In genomic region chr2:221262651-221263050, GRCh38 we compare ENCODE assay signal across 30 cellular contexts.
"Had no signal": no experiment of that assay in that cellular context is flagged by ENCODE, and none has a peak within 500 bp of the region (broad histone marks: within the 10 kb centered on the region; RNA-seq: fewer than 3 reads in every experiment).

No MANE protein-coding gene starts in this region.

- ATAC-seq: activated CD4-positive, alpha-beta T cell treated with anti-CD3 and anti-CD28 coated beads for 36 hours; activated CD4-positive, CD25-positive, alpha-beta regulatory T cell treated with anti-CD3 and anti-CD28 coated beads, Interleukin-2, amount 50 U/mL, for 24 hours; activated CD8-positive, alpha-beta T cell treated with anti-CD3 and anti-CD28 coated beads, Interleukin-2, amount 10 ng/mL, durations not matched to agents 7 days and 5 days; Panc1 had no signal

- H3K36me3 ChIP-seq: ascending aorta, cardiac muscle cell, MG63, SJCRH30 had no signal

- H3K36me3 Mint-ChIP-seq: activated naive CD4-positive, alpha-beta T cell treated with anti-CD3 and anti-CD28 coated beads, Interleukin-2, amount 50 U/mL, for 24 hours; activated naive CD8-positive, alpha-beta T cell treated with anti-CD3 and anti-CD28 coated beads, Interleukin-2, amount 10 ng/mL, durations not matched to agents 7 days and 5 days had no signal

- H3K27me3 Mint-ChIP-seq: activated CD4-positive, alpha-beta T cell treated with anti-CD3 and anti-CD28 coated beads for 36 hours; activated CD4-positive, alpha-beta T cell treated with anti-CD3 and anti-CD28 coated beads, Interleukin-2, amount 10 ng/mL, durations not matched to agents 7 days and 5 days; activated naive CD8-positive, alpha-beta T cell treated with anti-CD3 and anti-CD28 coated beads, Interleukin-2, amount 10 ng/mL, durations not matched to agents 7 days and 5 days; activated T-cell treated with anti-CD3 and anti-CD28 coated beads, Interleukin-2, amount 50 U/mL, for 24 hours had no signal

- H3K4me1 Mint-ChIP-seq: activated CD4-positive, alpha-beta T cell treated with anti-CD3 and anti-CD28 coated beads for 36 hours; activated CD4-positive, alpha-beta T cell treated with anti-CD3 and anti-CD28 coated beads, Interleukin-2, amount 10 ng/mL, durations not matched to agents 7 days and 5 days; activated naive CD4-positive, alpha-beta T cell treated with anti-CD3 and anti-CD28 coated beads, Interleukin-2, amount 50 U/mL, for 24 hours; activated naive CD8-positive, alpha-beta T cell treated with anti-CD3 and anti-CD28 coated beads, Interleukin-2, amount 10 ng/mL, durations not matched to agents 7 days and 5 days; central memory CD8-positive, alpha-beta T cell had no signal

- H3K9me3 ChIP-seq: ascending aorta, MG63, SJCRH30 had no signal

- H3K4me3 ChIP-seq: ascending aorta, cardiac muscle cell, MG63, SJCRH30, SK-N-MC had no signal

- H3K27ac Mint-ChIP-seq: activated CD4-positive, alpha-beta T cell treated with anti-CD3 and anti-CD28 coated beads for 36 hours; activated CD4-positive, alpha-beta T cell treated with anti-CD3 and anti-CD28 coated beads, Interleukin-2, amount 10 ng/mL, durations not matched to agents 7 days and 5 days; activated CD8-positive, alpha-beta T cell treated with anti-CD3 and anti-CD28 coated beads, Interleukin-2, amount 10 ng/mL, durations not matched to agents 7 days and 5 days; activated naive CD4-positive, alpha-beta T cell treated with anti-CD3 and anti-CD28 coated beads, Interleukin-2, amount 50 U/mL, for 24 hours; activated naive CD8-positive, alpha-beta T cell treated with anti-CD3 and anti-CD28 coated beads, Interleukin-2, amount 10 ng/mL, durations not matched to agents 7 days and 5 days; activated T-cell treated with anti-CD3 and anti-CD28 coated beads, Interleukin-2, amount 50 U/mL, for 24 hours; activated T-helper 2 cell treated with anti-CD3 and anti-CD28 coated beads, Interferon-gamma antibody, Interleukin-2, Interleukin-4, amounts not matched to agents 10 μg/mL and 5 μg/mL and 100 μg/mL, durations not matched to agents 14 hours and 24 hours and 36 hours; T-helper 1 cell treated with Interleukin-12 subunit alpha and Interleukin-12 subunit beta and Interleukin-4 antibody, amounts not matched to agents 30 μg/mL and 1 μg/mL, for 36 hours; T-helper 2 cell treated with Interferon-gamma antibody and Interleukin-4, amounts not matched to agents 5 μg/mL and 100 μg/mL, for 36 hours had no signal

- H3K9me3 Mint-ChIP-seq: activated CD4-positive, alpha-beta T cell treated with anti-CD3 and anti-CD28 coated beads, Interleukin-2, amount 10 ng/mL, durations not matched to agents 7 days and 5 days; activated naive CD4-positive, alpha-beta T cell treated with anti-CD3 and anti-CD28 coated beads, Interleukin-2, amount 50 U/mL, for 24 hours; activated T-cell treated with anti-CD3 and anti-CD28 coated beads, Interleukin-2, amount 50 U/mL, for 24 hours; activated T-helper 2 cell treated with anti-CD3 and anti-CD28 coated beads, Interferon-gamma antibody, Interleukin-2, Interleukin-4, amounts not matched to agents 10 μg/mL and 5 μg/mL and 100 μg/mL, durations not matched to agents 14 hours and 24 hours and 36 hours; central memory CD8-positive, alpha-beta T cell; T-helper 1 cell treated with Interleukin-12 subunit alpha and Interleukin-12 subunit beta and Interleukin-4 antibody, amounts not matched to agents 30 μg/mL and 1 μg/mL, for 36 hours; T-helper 2 cell treated with Interferon-gamma antibody and Interleukin-4, amounts not matched to agents 5 μg/mL and 100 μg/mL, for 36 hours had no signal

- DNase-seq: activated CD4-positive, alpha-beta T cell treated with anti-CD3 and anti-CD28 coated beads for 36 hours; activated CD4-positive, alpha-beta T cell treated with anti-CD3 and anti-CD28 coated beads, Interleukin-2, amount 10 ng/mL, durations not matched to agents 7 days and 5 days; activated CD4-positive, alpha-beta T cell treated with anti-CD3 and anti-CD28 coated beads, Interleukin-2, amount 50 U/mL, for 48 hours; activated CD8-positive, alpha-beta T cell treated with anti-CD3 and anti-CD28 coated beads, Interleukin-2, amount 10 ng/mL, durations not matched to agents 7 days and 5 days; activated gamma-delta T cell; activated naive CD4-positive, alpha-beta T cell treated with Interleukin-2 at 50 U/mL for 16 hours; activated naive CD8-positive, alpha-beta T cell treated with anti-CD3 and anti-CD28 coated beads, Interleukin-2, amount 10 ng/mL, durations not matched to agents 7 days and 5 days; activated T-cell treated with anti-CD3 and anti-CD28 coated beads, Interleukin-2, amount 50 U/mL, for 24 hours; amygdala; Karpas-422; MG63; MV-4-11; NCI-H1092; NCI-H1436 treated with DMSO at 0.1 percent for 48 hours; NCI-H1694 treated with DMSO at 0.1 percent for 48 hours; NCI-H2029; NCI-H345; NCI-H524 treated with DMSO at 0.1 percent for 48 hours; SHP77; SJCRH30 had no signal

- H3K4me3 Mint-ChIP-seq: activated CD4-positive, alpha-beta T cell treated with anti-CD3 and anti-CD28 coated beads for 36 hours; activated CD4-positive, alpha-beta T cell treated with anti-CD3 and anti-CD28 coated beads, Interleukin-2, amount 10 ng/mL, durations not matched to agents 7 days and 5 days; activated CD8-positive, alpha-beta T cell treated with anti-CD3 and anti-CD28 coated beads, Interleukin-2, amount 10 ng/mL, durations not matched to agents 7 days and 5 days; activated naive CD4-positive, alpha-beta T cell treated with anti-CD3 and anti-CD28 coated beads, Interleukin-2, amount 50 U/mL, for 24 hours; activated naive CD8-positive, alpha-beta T cell treated with anti-CD3 and anti-CD28 coated beads, Interleukin-2, amount 10 ng/mL, durations not matched to agents 7 days and 5 days; activated T-cell treated with anti-CD3 and anti-CD28 coated beads, Interleukin-2, amount 50 U/mL, for 24 hours; central memory CD8-positive, alpha-beta T cell; T-helper 1 cell treated with Interleukin-12 subunit alpha and Interleukin-12 subunit beta and Interleukin-4 antibody, amounts not matched to agents 30 μg/mL and 1 μg/mL, for 36 hours; T-helper 2 cell treated with Interferon-gamma antibody and Interleukin-4, amounts not matched to agents 5 μg/mL and 100 μg/mL, for 36 hours had no signal

- H3K27me3 ChIP-seq: ascending aorta, cardiac muscle cell, MG63 had no signal

- H3K4me1 ChIP-seq: ascending aorta, SJCRH30 had no signal

- H3K27ac ChIP-seq: ascending aorta, cardiac muscle cell, SJCRH30, SK-N-MC had no signal
